ENCODE assay signal across 16 cellular contexts in the genomic region with DNA sequence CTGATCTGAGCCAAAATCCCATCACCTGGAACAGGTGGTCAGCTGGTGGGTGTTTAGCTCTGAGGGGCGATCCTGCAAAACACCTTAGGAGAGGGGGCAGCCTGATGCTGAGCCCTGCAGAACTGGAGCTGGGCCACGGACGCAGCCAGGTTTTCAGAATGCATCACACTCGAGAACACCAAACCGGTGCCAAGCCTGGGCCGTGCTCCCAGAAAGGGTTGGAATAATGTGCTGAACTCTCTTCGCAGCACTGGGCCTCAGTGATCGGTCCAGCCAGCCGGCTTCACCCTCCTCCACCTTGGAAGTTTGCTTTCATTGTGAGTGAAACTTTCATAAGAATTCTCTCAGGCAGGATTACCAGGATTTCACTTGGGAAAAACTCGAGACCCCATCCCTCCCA. TPM values are rescaled to one million over a fixed set of nuclear protein-coding genes. Genes with fewer than 3 reads are reported as not detected.
DNase-seq lines count a peak whose midpoint lies in the region; ATAC-seq and TF ChIP-seq lines count a peak whose summit lies in the region.
"Had no signal": no experiment of that assay in that cellular context is flagged by ENCODE, and none has a peak within 500 bp of the region (broad histone marks: within the 10 kb centered on the region; RNA-seq: fewer than 3 reads in every experiment).

No MANE protein-coding gene starts in this region.

- H3K27ac ChIP-seq in upper lobe of left lung = no peak overlapping the region
- H3K27ac ChIP-seq: brain microvascular endothelial cell, epithelial cell of prostate had no signal

- H3K4me3 Mint-ChIP-seq in activated T-cell treated with anti-CD3 and anti-CD28 coated beads, Interleukin-2, amount 50 U/mL, for 24 hours = no peak overlapping the region
- H3K4me3 Mint-ChIP-seq: activated B cell treated with CpG ODN at 0.5 μM for 24 hours; activated T-cell treated with anti-CD3 and anti-CD28 coated beads, Interleukin-2, amount 50 U/mL, for 4 hours had no signal

- H3K9me3 ChIP-seq in upper lobe of left lung = no peaks in the 10 kb centered on the region

- H3K4me1 Mint-ChIP-seq in activated T-cell treated with anti-CD3 and anti-CD28 coated beads, Interleukin-2, amount 50 U/mL, for 24 hours (ENCODE audit: low read depth) = no peaks in the 10 kb centered on the region
- H3K4me1 Mint-ChIP-seq: activated B cell treated with CpG ODN at 0.5 μM for 24 hours had no signal

- ATAC-seq in upper lobe of left lung (ENCODE audit: low FRiP score in 2 of 2) = peak; percentile 49 to 68
- no peak for ATAC-seq in HG03159 (IDR thresholded peaks at IDR 0.05; ENCODE audit: unreplicated experiment)
- ATAC-seq: activated T-cell treated with anti-CD3 and anti-CD28 coated beads, Interleukin-2, amount 50 U/mL, for 4 hours had no signal

- H3K36me3 ChIP-seq in upper lobe of left lung = no peaks in the 10 kb centered on the region
- H3K36me3 ChIP-seq: brain microvascular endothelial cell had no signal

- no peaks in the 10 kb centered on the region for H3K4me1 ChIP-seq in upper lobe of left lung

- no peaks in the 10 kb centered on the region for H3K27me3 ChIP-seq in upper lobe of left lung
- H3K27me3 ChIP-seq: brain microvascular endothelial cell had no signal

- no peak for TF ChIP-seq EP300 in upper lobe of left lung (IDR thresholded peaks at IDR 0.05)

- H3K9me3 Mint-ChIP-seq in activated T-cell treated with anti-CD3 and anti-CD28 coated beads, Interleukin-2, amount 50 U/mL, for 24 hours = no peaks in the 10 kb centered on the region
- H3K9me3 Mint-ChIP-seq: activated B cell treated with CpG ODN at 0.5 μM for 24 hours; activated T-cell treated with anti-CD3 and anti-CD28 coated beads, Interleukin-2, amount 50 U/mL, for 4 hours had no signal

- no peak overlapping the region for H3K27ac Mint-ChIP-seq in activated T-cell treated with anti-CD3 and anti-CD28 coated beads, Interleukin-2, amount 50 U/mL, for 24 hours
- H3K27ac Mint-ChIP-seq: activated B cell treated with CpG ODN at 0.5 μM for 24 hours had no signal

- no peak for TF ChIP-seq POLR2A in upper lobe of left lung (IDR thresholded peaks at IDR 0.05)

- 47 to 84% methylated on average over 10 of the region's 10 CpGs for WGBS in upper lobe of left lung, 2 donors

- no peaks in the 10 kb centered on the region for H3K36me3 Mint-ChIP-seq in activated T-cell treated with anti-CD3 and anti-CD28 coated beads, Interleukin-2, amount 50 U/mL, for 24 hours (ENCODE audit: low read depth)

- H3K4me3 ChIP-seq in upper lobe of left lung = no peak overlapping the region

- no peak for TF ChIP-seq CTCF in upper lobe of left lung (IDR thresholded peaks at IDR 0.05)

- H3K27me3 Mint-ChIP-seq in activated T-cell treated with anti-CD3 and anti-CD28 coated beads, Interleukin-2, amount 50 U/mL, for 24 hours = no peaks in the 10 kb centered on the region

- DNase-seq in anterior cingulate cortex (lab: John Stamatoyannopoulos, UW) = peak in 52 of 58 donors; percentile 9 to 87 (median 66)
- peak; percentile 68 for DNase-seq in globus pallidus (ENCODE audit: low spot score)
- peak in 48 of 56 donors; percentile 8 to 87 (median 42) for DNase-seq in nucleus accumbens (lab: John Stamatoyannopoulos, UW)
- DNase-seq in upper lobe of left lung = peak in 1 of 2 donors; percentile 13
- DNase-seq in activated T-cell treated with anti-CD3 and anti-CD28 coated beads, Interleukin-2, amount 50 U/mL, for 24 hours = no peak
- no peak for DNase-seq in NCI-H146 (lab: John Stamatoyannopoulos, UW)
- DNase-seq: activated B cell treated with CpG ODN at 0.5 μM for 24 hours; activated T-cell treated with anti-CD3 and anti-CD28 coated beads, Interleukin-2, amount 50 U/mL, for 4 hours; brain microvascular endothelial cell; kidney glomerular epithelial cell; NCI-H1417; NCI-H774; stimulated activated CD4-positive, alpha-beta T cell treated with anti-CD3 and anti-CD28 coated beads, Interleukin-2, amount 100 ng/mL, for 48 hours; stimulated activated naive CD4-positive, alpha-beta T cell had no signal

RNA-seq across cellular contexts. Expression of gene TTC39C, which starts 56.5 kb away (rescaled TPM):
- total RNA-seq in upper lobe of left lung = 10 to 100 TPM; 12.8 to 31.5 (median 19.5) TPM

Comparison
In these comparisons a context has a peak if more than half of its experiments do, and no peak if none do; other contexts are left out.
1. DNase-seq: peak in anterior cingulate cortex (52 of 58), globus pallidus (single experiment) and nucleus accumbens (48 of 56); none in activated T-cell treated with anti-CD3 and anti-CD28 coated beads, Interleukin-2, amount 50 U/mL, for 24 hours (single experiment) and NCI-H146 (single experiment).